1 cellular context compared by ENCODE assay signal in the genomic region with DNA sequence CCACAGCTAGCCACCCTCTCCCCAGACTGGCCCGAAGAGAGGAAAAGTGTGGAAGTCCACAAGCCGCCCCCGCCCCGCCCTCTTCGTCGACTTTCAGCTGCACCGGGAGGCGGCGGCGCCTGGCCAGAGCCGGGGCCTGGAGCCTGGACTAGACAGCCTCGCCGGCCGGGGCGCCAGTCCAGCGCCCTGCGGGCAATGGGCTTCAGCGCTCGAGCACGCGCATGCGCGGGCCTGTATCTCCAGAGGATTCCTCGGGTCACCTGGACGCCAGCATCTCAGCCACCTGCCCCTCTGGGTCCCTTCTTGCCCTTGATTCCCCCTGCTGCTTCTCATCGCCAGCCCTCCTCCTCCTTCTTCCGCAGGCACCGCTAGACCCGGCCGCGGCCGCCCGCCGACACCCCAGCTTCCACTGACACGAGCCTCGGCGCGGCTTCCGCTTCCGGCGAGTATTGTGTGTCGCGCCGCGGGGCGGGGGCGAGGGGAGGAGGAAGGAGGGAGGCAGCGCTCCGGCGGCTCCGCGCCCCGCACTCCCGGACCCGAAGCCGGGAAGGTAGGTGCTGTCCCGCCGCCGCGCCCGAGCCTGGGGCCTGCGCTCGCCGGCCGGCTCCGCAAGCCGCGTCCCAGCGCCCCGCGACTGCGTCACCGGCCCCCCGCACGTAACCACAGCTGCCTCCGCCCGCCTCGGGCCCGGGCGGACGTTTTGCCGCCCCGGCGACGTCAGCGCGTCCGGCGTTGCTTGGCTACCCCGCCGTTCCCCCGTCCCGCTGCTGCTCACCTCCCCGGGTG.
TF ChIP-seq lines count a peak whose summit lies in the region.

TSS of gene TRIM39 (plus strand) at position 482 of the 786 bp plus-strand sequence. CDS start 2,391 bp downstream, outside the sequence.

TF ChIP-seq in GM12878, 131 proteins besides CTCF, POLR2A, EP300 and RAD21 (continued from another document and continues in another):
- TF ChIP-seq, protein P1, sequence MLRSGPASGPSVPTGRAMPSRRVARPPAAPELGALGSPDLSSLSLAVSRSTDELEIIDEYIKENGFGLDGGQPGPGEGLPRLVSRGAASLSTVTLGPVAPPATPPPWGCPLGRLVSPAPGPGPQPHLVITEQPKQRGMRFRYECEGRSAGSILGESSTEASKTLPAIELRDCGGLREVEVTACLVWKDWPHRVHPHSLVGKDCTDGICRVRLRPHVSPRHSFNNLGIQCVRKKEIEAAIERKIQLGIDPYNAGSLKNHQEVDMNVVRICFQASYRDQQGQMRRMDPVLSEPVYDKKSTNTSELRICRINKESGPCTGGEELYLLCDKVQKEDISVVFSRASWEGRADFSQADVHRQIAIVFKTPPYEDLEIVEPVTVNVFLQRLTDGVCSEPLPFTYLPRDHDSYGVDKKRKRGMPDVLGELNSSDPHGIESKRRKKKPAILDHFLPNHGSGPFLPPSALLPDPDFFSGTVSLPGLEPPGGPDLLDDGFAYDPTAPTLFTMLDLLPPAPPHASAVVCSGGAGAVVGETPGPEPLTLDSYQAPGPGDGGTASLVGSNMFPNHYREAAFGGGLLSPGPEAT (IDR thresholded peaks at IDR 0.05; ENCODE audit: low read depth): no peak
- TF ChIP-seq ESRRA (IDR thresholded peaks at IDR 0.05; ENCODE audit: low read length) (no peak), FOXK2 (IDR thresholded peaks at IDR 0.05) (0 out of 2 replicates have a peak, but pooled peaks have one; percentile 9), LARP7 (IDR thresholded peaks at IDR 0.05) (peak; percentile 99), RUNX3 (IDR thresholded peaks at IDR 0.05; ENCODE audit: low read length) (peak; percentile 31; the same call in 1 of the 2 replicates), RFX5 (IDR thresholded peaks at IDR 0.05; ENCODE audit: low read depth, low read length) (no peak), SPI1 (IDR thresholded peaks at IDR 0.05; ENCODE audit: borderline replicate concordance, insufficient read depth, low read depth, low read length) (0 out of 2 replicates have a peak, but pooled peaks have one; percentile 22), BMI1 (IDR thresholded peaks at IDR 0.05; ENCODE audit: borderline replicate concordance) (peak; percentile 66), POLR2AphosphoS2 (IDR thresholded peaks at IDR 0.05; ENCODE audit: low read depth, low read length) (peak; percentile 66; the same call in 1 of the 2 replicates), NR2F1 (conservative IDR thresholded peaks at IDR 0.05) (peak; percentile 76), POLR2AphosphoS5 (IDR thresholded peaks at IDR 0.05; ENCODE audit: low read length) (peak; percentile 76), NRF1 (conservative IDR thresholded peaks at IDR 0.05; ENCODE audit: low read depth, low read length) (peak; percentile 68), JUND (IDR thresholded peaks at IDR 0.05; ENCODE audit: low read depth, low read length) (no peak), DPF2 (IDR thresholded peaks at IDR 0.05) (peak; percentile 93), ZNF217 (IDR thresholded peaks at IDR 0.05) (peak; percentile 82; the same call in 1 of the 2 replicates), ZNF24 (IDR thresholded peaks at IDR 0.05) (peak; percentile 59; the same call in 1 of the 2 replicates), TAF1 (IDR thresholded peaks at IDR 0.05; ENCODE audit: borderline replicate concordance, low read depth, low read length) (peak; percentile 37; the same call in 1 of the 2 replicates), ASH2L (IDR thresholded peaks at IDR 0.05; ENCODE audit: borderline replicate concordance, low read depth) (peak; percentile 13; the same call in 1 of the 2 replicates), MYB (IDR thresholded peaks at IDR 0.05; ENCODE audit: borderline replicate concordance, low read depth, low read length) (no peak), NKRF (conservative IDR thresholded peaks at IDR 0.05) (peak; percentile 94), ZSCAN29 (IDR thresholded peaks at IDR 0.05) (peak; percentile 78; the same call in 1 of the 2 replicates), POU2F2 (IDR thresholded peaks at IDR 0.05; ENCODE audit: borderline replicate concordance, low read depth, low read length) (peak; percentile 23; the same call in 2 of the 3 replicates), IKZF1 (conservative IDR thresholded peaks at IDR 0.05) (peak; percentile 85), TCF3 (IDR thresholded peaks at IDR 0.05; ENCODE audit: borderline replicate concordance, insufficient read depth, low read depth, low read length) (0 out of 2 replicates have a peak, but pooled peaks have one; percentile 64), YY1 (IDR thresholded peaks at IDR 0.05; ENCODE audit: low read depth, low read length) (peak; percentile 4), ZBED1 (IDR thresholded peaks at IDR 0.05; ENCODE audit: borderline replicate concordance) (no peak), CHD2 (IDR thresholded peaks at IDR 0.05; ENCODE audit: borderline replicate concordance, low read depth, low read length) (no peak), REST (IDR thresholded peaks at IDR 0.05; ENCODE audit: low read depth, low read length) (no peak), EZH2 (IDR thresholded peaks at IDR 0.05; ENCODE audit: borderline replicate concordance, control insufficient read depth, low read depth, low read length) (no peak), SMARCA5 (IDR thresholded peaks at IDR 0.05) (peak; percentile 84; the same call in 1 of the 2 replicates), NFXL1 (IDR thresholded peaks at IDR 0.05; ENCODE audit: borderline replicate concordance) (peak; percentile 88; the same call in 1 of the 2 replicates), MYC (IDR thresholded peaks at IDR 0.05; ENCODE audit: insufficient read depth, insufficient read length, insufficient replicate concordance, low read length, severe bottlenecking) (no peak), EGR1 (IDR thresholded peaks at IDR 0.05; ENCODE audit: borderline replicate concordance in 1 of 2, low read depth in 2 of 2, low read length in 2 of 2) (peak; percentile 15 to 81), CHD1 (IDR thresholded peaks at IDR 0.05; ENCODE audit: low read depth, low read length) (no peak), YBX1 (IDR thresholded peaks at IDR 0.05) (no peak), CREB1 (IDR thresholded peaks at IDR 0.05; ENCODE audit: low read depth) (0 out of 2 replicates have a peak, but pooled peaks have one; percentile 53), ZNF384 (IDR thresholded peaks at IDR 0.05; ENCODE audit: borderline replicate concordance, low read depth, low read length) (no peak), IRF5 (IDR thresholded peaks at IDR 0.05; ENCODE audit: borderline replicate concordance) (no peak), SKIL (IDR thresholded peaks at IDR 0.05; ENCODE audit: low read depth, poor library complexity, severe bottlenecking) (no peak), BACH1 (IDR thresholded peaks at IDR 0.05; ENCODE audit: borderline replicate concordance) (peak; percentile 91; the same call in 1 of the 2 replicates), TCF7 (IDR thresholded peaks at IDR 0.05; ENCODE audit: borderline replicate concordance) (no peak), TARDBP (IDR thresholded peaks at IDR 0.05; ENCODE audit: borderline replicate concordance) (no peak), MXI1 (IDR thresholded peaks at IDR 0.05; ENCODE audit: low read depth, low read length) (peak; percentile 81), PBX3 (IDR thresholded peaks at IDR 0.05; ENCODE audit: insufficient replicate concordance, low read depth, low read length) (no peak), GATAD2B (conservative IDR thresholded peaks at IDR 0.05; ENCODE audit: low read depth) (0 out of 2 replicates have a peak, but pooled peaks have one; percentile 94)
- TF ChIP-seq, protein P2, sequence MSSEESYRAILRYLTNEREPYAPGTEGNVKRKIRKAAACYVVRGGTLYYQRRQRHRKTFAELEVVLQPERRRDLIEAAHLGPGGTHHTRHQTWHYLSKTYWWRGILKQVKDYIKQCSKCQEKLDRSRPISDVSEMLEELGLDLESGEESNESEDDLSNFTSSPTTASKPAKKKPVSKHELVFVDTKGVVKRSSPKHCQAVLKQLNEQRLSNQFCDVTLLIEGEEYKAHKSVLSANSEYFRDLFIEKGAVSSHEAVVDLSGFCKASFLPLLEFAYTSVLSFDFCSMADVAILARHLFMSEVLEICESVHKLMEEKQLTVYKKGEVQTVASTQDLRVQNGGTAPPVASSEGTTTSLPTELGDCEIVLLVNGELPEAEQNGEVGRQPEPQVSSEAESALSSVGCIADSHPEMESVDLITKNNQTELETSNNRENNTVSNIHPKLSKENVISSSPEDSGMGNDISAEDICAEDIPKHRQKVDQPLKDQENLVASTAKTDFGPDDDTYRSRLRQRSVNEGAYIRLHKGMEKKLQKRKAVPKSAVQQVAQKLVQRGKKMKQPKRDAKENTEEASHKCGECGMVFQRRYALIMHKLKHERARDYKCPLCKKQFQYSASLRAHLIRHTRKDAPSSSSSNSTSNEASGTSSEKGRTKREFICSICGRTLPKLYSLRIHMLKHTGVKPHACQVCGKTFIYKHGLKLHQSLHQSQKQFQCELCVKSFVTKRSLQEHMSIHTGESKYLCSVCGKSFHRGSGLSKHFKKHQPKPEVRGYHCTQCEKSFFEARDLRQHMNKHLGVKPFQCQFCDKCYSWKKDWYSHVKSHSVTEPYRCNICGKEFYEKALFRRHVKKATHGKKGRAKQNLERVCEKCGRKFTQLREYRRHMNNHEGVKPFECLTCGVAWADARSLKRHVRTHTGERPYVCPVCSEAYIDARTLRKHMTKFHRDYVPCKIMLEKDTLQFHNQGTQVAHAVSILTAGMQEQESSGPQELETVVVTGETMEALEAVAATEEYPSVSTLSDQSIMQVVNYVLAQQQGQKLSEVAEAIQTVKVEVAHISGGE (CRISPR knock-in tag; IDR thresholded peaks at IDR 0.05): peak; percentile 80
